Comparison of ENCODE assay signal across 8 cellular contexts in genomic region chr11:27209562-27210005, GRCh38.
DNase-seq lines count a peak whose midpoint lies in the region; ATAC-seq and TF ChIP-seq lines count a peak whose summit lies in the region.

No MANE protein-coding gene starts in this region.

- H3K4me3 Mint-ChIP-seq in CD8-positive, alpha-beta T cell: no peak overlapping the region
- H3K4me3 Mint-ChIP-seq in activated CD4-positive, alpha-beta memory T cell treated with anti-CD3 and anti-CD28 coated beads for 36 hours: no peak overlapping the region

- H3K27me3 ChIP-seq in SJCRH30: no peaks in the 10 kb centered on the region
- no peaks in the 10 kb centered on the region for H3K27me3 ChIP-seq in hepatocyte
- H3K27me3 ChIP-seq in CD8-positive, alpha-beta T cell (ENCODE audit: insufficient read depth, low read length): no peaks in the 10 kb centered on the region
- H3K27me3 ChIP-seq in sigmoid colon: no peaks in the 10 kb centered on the region

- no peaks in the 10 kb centered on the region for H3K9me3 Mint-ChIP-seq in CD8-positive, alpha-beta T cell
- H3K9me3 Mint-ChIP-seq in activated CD4-positive, alpha-beta memory T cell treated with anti-CD3 and anti-CD28 coated beads for 36 hours: no peaks in the 10 kb centered on the region

- no peaks in the 10 kb centered on the region for H3K9me2 ChIP-seq in hepatocyte (replicated peaks; ENCODE audit: insufficient read depth)

- peak; percentile 52 for ATAC-seq in GM18867 (IDR thresholded peaks at IDR 0.05; ENCODE audit: unreplicated experiment)
- ATAC-seq in HG03432 (IDR thresholded peaks at IDR 0.05; ENCODE audit: unreplicated experiment): peak; percentile 74
- ATAC-seq in CD8-positive, alpha-beta T cell: no peak

- no peaks in the 10 kb centered on the region for H3K36me3 Mint-ChIP-seq in CD8-positive, alpha-beta T cell
- no peaks in the 10 kb centered on the region for H3K36me3 Mint-ChIP-seq in activated CD4-positive, alpha-beta memory T cell treated with anti-CD3 and anti-CD28 coated beads for 36 hours

- H3K27me3 Mint-ChIP-seq in CD8-positive, alpha-beta T cell (ENCODE audit: low read depth): peaks cover 5% of the 10 kb centered on the region
- no peaks in the 10 kb centered on the region for H3K27me3 Mint-ChIP-seq in activated CD4-positive, alpha-beta memory T cell treated with anti-CD3 and anti-CD28 coated beads for 36 hours

- no peak overlapping the region for H3K27ac Mint-ChIP-seq in CD8-positive, alpha-beta T cell
- no peak overlapping the region for H3K27ac Mint-ChIP-seq in activated CD4-positive, alpha-beta memory T cell treated with anti-CD3 and anti-CD28 coated beads for 36 hours

- peak overlapping the region; percentile 69 for H3K27ac ChIP-seq in SJCRH30
- H3K27ac ChIP-seq in hepatocyte: peak overlapping the region; percentile 83
- no peak overlapping the region for H3K27ac ChIP-seq in CD8-positive, alpha-beta T cell (ENCODE audit: low read depth, low read length)
- H3K27ac ChIP-seq in sigmoid colon: no peak overlapping the region

- H3K4me2 ChIP-seq in hepatocyte: no peak overlapping the region

- TF ChIP-seq CTCF in hepatocyte (IDR thresholded peaks at IDR 0.05; ENCODE audit: poor library complexity) (no peak), sigmoid colon (IDR thresholded peaks at IDR 0.05) (no peak)
- TF ChIP-seq CTCF in CD8-positive, alpha-beta T cell (IDR thresholded peaks at IDR 0.05): no peak

- CTCF ChIA-PET in CD8-positive, alpha-beta T cell (lab: Charles Lee): no interaction called here
- CTCF ChIA-PET in activated CD4-positive, alpha-beta memory T cell treated with anti-CD3 and anti-CD28 coated beads for 36 hours (lab: Charles Lee): no interaction called here

- H3K79me2 ChIP-seq in hepatocyte: no peaks in the 10 kb centered on the region

- H3K36me3 ChIP-seq in SJCRH30: no peaks in the 10 kb centered on the region
- H3K36me3 ChIP-seq in hepatocyte (replicated peaks; ENCODE audit: insufficient read depth, low read depth): no peaks in the 10 kb centered on the region
- no peaks in the 10 kb centered on the region for H3K36me3 ChIP-seq in CD8-positive, alpha-beta T cell (ENCODE audit: insufficient read depth, low read length)
- H3K36me3 ChIP-seq in sigmoid colon: no peaks in the 10 kb centered on the region

- TF ChIP-seq EP300 in sigmoid colon (IDR thresholded peaks at IDR 0.05): no peak

- H3K4me3 ChIP-seq in SJCRH30 (no peak overlapping the region), hepatocyte (no peak overlapping the region), sigmoid colon (no peak overlapping the region)
- no peak overlapping the region for H3K4me3 ChIP-seq in CD8-positive, alpha-beta T cell (ENCODE audit: low read depth, low read length)

- no peaks in the 10 kb centered on the region for H3K4me1 Mint-ChIP-seq in CD8-positive, alpha-beta T cell (ENCODE audit: low read depth)
- H3K4me1 Mint-ChIP-seq in activated CD4-positive, alpha-beta memory T cell treated with anti-CD3 and anti-CD28 coated beads for 36 hours (ENCODE audit: low read depth): no peaks in the 10 kb centered on the region

- intact Hi-C loops in CD8-positive, alpha-beta T cell (cut with DNase I, micrococcal nuclease): no loop called here
- intact Hi-C loops in sigmoid colon (cut with DNase I): no loop called here
- intact Hi-C loops in activated CD4-positive, alpha-beta memory T cell treated with anti-CD3 and anti-CD28 coated beads for 36 hours (cut with micrococcal nuclease): no loop called here

- peak; percentile 95 for DNase-seq in SJCRH30
- DNase-seq in hepatocyte (ENCODE audit: low spot score): peak; percentile 74
- DNase-seq in NK-92 (lab: John Stamatoyannopoulos, UW; ENCODE audit: unreplicated experiment): no peak
- DNase-seq in CD8-positive, alpha-beta T cell: no peak
- DNase-seq in sigmoid colon: no peak
- no peak for DNase-seq in activated CD4-positive, alpha-beta memory T cell treated with anti-CD3 and anti-CD28 coated beads for 36 hours

- no peaks in the 10 kb centered on the region for H4K20me1 ChIP-seq in hepatocyte (ENCODE audit: insufficient read depth, poor library complexity, severe bottlenecking)

- no peak overlapping the region for H2AFZ ChIP-seq in hepatocyte

- POLR2A ChIA-PET in CD8-positive, alpha-beta T cell (lab: Charles Lee): no interaction called here
- POLR2A ChIA-PET in activated CD4-positive, alpha-beta memory T cell treated with anti-CD3 and anti-CD28 coated beads for 36 hours (lab: Charles Lee): no interaction called here

- TF ChIP-seq POLR2A in sigmoid colon (IDR thresholded peaks at IDR 0.05): no peak

- H3K9me3 ChIP-seq in SJCRH30 (replicated peaks): 0 out of 2 replicates have a peak, but pooled peaks cover 2% of the 10 kb centered on the region
- H3K9me3 ChIP-seq in hepatocyte (ENCODE audit: low read depth): no peaks in the 10 kb centered on the region
- no peaks in the 10 kb centered on the region for H3K9me3 ChIP-seq in CD8-positive, alpha-beta T cell (ENCODE audit: low read length)
- H3K9me3 ChIP-seq in sigmoid colon: no peaks in the 10 kb centered on the region

- peaks cover 89% of the 10 kb centered on the region for H3K4me1 ChIP-seq in SJCRH30
- peaks cover 50% of the 10 kb centered on the region for H3K4me1 ChIP-seq in hepatocyte (ENCODE audit: insufficient read depth)
- no peaks in the 10 kb centered on the region for H3K4me1 ChIP-seq in CD8-positive, alpha-beta T cell (ENCODE audit: insufficient read depth, low read length)
- peaks cover 0 to 38% (median 34%) of the 10 kb centered on the region in 4 donors for H3K4me1 ChIP-seq in sigmoid colon

Comparison
In these comparisons a context has a peak if more than half of its experiments do, and no peak if none do; other contexts are left out.
1. DNase-seq: peak in SJCRH30 (2 of 2) and hepatocyte (single experiment); none in NK-92 (single experiment), CD8-positive, alpha-beta T cell (0 of 7), sigmoid colon (single experiment) and activated CD4-positive, alpha-beta memory T cell treated with anti-CD3 and anti-CD28 coated beads for 36 hours (single experiment).
2. H3K27ac ChIP-seq: peak in SJCRH30 (single experiment) and hepatocyte (single experiment); none in CD8-positive, alpha-beta T cell (single experiment) and sigmoid colon (0 of 4).